1 cellular context compared by ENCODE assay signal in the genomic region with DNA sequence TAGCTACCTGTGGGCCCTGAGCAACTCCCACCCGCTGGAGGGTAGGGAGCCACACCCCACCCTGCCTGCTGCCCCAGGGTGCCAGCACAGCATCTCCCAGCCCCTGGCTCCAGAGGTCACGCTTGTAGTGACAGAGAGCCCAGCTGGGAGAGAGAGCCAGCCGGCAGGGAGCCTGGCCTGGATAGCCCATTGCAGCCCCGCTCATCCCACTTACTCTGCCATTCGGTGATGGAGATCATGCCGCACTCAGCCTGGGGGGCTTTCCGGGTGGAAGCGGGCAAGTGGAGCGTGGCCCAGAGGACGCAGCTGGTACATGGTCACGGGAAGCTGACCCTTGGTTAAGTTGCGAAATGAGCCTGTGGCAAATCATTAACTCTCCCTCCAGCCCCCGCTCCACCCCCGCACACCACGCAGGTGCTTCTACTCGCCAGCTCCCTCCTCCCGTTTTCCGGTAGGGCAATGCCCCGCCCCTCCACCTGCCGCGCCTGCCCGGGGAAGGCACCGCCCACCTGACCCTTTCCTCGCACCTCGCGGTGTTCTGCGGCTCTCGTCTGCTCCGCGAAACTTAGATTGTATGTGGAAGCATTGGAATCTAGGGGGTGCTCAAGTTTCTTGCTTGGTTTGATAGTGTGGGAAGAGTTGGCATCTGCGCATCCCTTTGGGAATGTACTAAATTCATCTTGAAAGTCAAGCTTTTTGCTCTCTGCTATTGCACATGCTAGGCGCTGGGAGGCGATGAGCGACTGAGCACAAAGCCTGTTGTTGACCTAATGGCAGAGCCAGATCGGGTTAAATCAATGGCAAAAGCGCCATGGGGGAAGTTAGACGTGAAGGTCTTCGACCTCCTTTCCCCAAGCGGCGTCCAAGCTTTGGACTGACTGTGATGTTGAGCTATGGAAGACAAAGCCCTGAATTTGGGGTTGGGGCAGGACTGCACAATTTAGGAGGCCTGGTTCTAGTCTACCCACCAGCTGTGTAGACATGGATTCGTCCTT.
TF ChIP-seq lines count a peak whose summit lies in the region.

A gene with protein sequence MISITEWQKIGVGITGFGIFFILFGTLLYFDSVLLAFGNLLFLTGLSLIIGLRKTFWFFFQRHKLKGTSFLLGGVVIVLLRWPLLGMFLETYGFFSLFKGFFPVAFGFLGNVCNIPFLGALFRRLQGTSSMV (minus strand): TSS at position 321 of the 995 bp plus-strand sequence. CDS start 82 bp downstream, at position 239.

TF ChIP-seq in HepG2, 621 proteins besides CTCF, POLR2A, EP300 and RAD21 (continued from another document and continues in another):
- TF ChIP-seq, protein P1, sequence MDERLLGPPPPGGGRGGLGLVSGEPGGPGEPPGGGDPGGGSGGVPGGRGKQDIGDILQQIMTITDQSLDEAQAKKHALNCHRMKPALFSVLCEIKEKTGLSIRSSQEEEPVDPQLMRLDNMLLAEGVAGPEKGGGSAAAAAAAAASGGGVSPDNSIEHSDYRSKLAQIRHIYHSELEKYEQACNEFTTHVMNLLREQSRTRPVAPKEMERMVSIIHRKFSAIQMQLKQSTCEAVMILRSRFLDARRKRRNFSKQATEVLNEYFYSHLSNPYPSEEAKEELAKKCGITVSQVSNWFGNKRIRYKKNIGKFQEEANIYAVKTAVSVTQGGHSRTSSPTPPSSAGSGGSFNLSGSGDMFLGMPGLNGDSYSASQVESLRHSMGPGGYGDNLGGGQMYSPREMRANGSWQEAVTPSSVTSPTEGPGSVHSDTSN (CRISPR knock-in tag; IDR thresholded peaks at IDR 0.05), result no peak
- TF ChIP-seq, protein P2, sequence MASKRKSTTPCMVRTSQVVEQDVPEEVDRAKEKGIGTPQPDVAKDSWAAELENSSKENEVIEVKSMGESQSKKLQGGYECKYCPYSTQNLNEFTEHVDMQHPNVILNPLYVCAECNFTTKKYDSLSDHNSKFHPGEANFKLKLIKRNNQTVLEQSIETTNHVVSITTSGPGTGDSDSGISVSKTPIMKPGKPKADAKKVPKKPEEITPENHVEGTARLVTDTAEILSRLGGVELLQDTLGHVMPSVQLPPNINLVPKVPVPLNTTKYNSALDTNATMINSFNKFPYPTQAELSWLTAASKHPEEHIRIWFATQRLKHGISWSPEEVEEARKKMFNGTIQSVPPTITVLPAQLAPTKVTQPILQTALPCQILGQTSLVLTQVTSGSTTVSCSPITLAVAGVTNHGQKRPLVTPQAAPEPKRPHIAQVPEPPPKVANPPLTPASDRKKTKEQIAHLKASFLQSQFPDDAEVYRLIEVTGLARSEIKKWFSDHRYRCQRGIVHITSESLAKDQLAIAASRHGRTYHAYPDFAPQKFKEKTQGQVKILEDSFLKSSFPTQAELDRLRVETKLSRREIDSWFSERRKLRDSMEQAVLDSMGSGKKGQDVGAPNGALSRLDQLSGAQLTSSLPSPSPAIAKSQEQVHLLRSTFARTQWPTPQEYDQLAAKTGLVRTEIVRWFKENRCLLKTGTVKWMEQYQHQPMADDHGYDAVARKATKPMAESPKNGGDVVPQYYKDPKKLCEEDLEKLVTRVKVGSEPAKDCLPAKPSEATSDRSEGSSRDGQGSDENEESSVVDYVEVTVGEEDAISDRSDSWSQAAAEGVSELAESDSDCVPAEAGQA (IDR thresholded peaks at IDR 0.05; ENCODE audit: low read depth), result no peak; the same call in 1 of the 2 replicates
- TF ChIP-seq, protein P2 (CRISPR knock-in tag; IDR thresholded peaks at IDR 0.05; ENCODE audit: borderline replicate concordance), result 0 out of 2 replicates have a peak, but pooled peaks have one; percentile 45
- TF ChIP-seq HNF4A (CRISPR knock-in tag; IDR thresholded peaks at IDR 0.05) (peak; percentile 60), ETV5 (CRISPR knock-in tag; IDR thresholded peaks at IDR 0.05; ENCODE audit: borderline replicate concordance) (peak; percentile 82), JDP2 (CRISPR knock-in tag; IDR thresholded peaks at IDR 0.05; ENCODE audit: borderline replicate concordance) (no peak; the same call in 1 of the 2 replicates), ZSCAN31 (CRISPR knock-in tag; IDR thresholded peaks at IDR 0.05; ENCODE audit: low read depth) (peak; percentile 83; the same call in 1 of the 2 replicates), ZNF678 (CRISPR knock-in tag; IDR thresholded peaks at IDR 0.05) (peak; percentile 38; the same call in 1 of the 2 replicates), FOXP1 (IDR thresholded peaks at IDR 0.05) (no peak), FOXP1 (CRISPR knock-in tag; IDR thresholded peaks at IDR 0.05) (no peak), HNRNPLL (IDR thresholded peaks at IDR 0.05; ENCODE audit: low read depth, low read length, poor library complexity, severe bottlenecking) (peak; percentile 82), ZNF350 (CRISPR knock-in tag; IDR thresholded peaks at IDR 0.05; ENCODE audit: borderline replicate concordance, low read depth) (peak; percentile 64; the same call in 1 of the 2 replicates), ZNF644 (CRISPR knock-in tag; IDR thresholded peaks at IDR 0.05; ENCODE audit: low read depth) (peak; percentile 72; the same call in 1 of the 2 replicates), ZNF431 (CRISPR knock-in tag; IDR thresholded peaks at IDR 0.05; ENCODE audit: borderline replicate concordance, low read depth) (0 out of 2 replicates have a peak, but pooled peaks have one; percentile 54), BRCA1 (CRISPR knock-in tag; IDR thresholded peaks at IDR 0.05) (peak; percentile 87; the same call in 1 of the 2 replicates), ZNF160 (CRISPR knock-in tag; IDR thresholded peaks at IDR 0.05) (peak; percentile 81)
- TF ChIP-seq, protein P3, sequence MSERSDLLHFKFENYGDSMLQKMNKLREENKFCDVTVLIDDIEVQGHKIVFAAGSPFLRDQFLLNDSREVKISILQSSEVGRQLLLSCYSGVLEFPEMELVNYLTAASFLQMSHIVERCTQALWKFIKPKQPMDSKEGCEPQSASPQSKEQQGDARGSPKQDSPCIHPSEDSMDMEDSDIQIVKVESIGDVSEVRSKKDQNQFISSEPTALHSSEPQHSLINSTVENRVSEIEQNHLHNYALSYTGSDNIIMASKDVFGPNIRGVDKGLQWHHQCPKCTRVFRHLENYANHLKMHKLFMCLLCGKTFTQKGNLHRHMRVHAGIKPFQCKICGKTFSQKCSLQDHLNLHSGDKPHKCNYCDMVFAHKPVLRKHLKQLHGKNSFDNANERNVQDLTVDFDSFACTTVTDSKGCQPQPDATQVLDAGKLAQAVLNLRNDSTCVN (CRISPR knock-in tag; IDR thresholded peaks at IDR 0.05; ENCODE audit: borderline replicate concordance), result 0 out of 2 replicates have a peak, but pooled peaks have one; percentile 20
- TF ChIP-seq, protein P4, sequence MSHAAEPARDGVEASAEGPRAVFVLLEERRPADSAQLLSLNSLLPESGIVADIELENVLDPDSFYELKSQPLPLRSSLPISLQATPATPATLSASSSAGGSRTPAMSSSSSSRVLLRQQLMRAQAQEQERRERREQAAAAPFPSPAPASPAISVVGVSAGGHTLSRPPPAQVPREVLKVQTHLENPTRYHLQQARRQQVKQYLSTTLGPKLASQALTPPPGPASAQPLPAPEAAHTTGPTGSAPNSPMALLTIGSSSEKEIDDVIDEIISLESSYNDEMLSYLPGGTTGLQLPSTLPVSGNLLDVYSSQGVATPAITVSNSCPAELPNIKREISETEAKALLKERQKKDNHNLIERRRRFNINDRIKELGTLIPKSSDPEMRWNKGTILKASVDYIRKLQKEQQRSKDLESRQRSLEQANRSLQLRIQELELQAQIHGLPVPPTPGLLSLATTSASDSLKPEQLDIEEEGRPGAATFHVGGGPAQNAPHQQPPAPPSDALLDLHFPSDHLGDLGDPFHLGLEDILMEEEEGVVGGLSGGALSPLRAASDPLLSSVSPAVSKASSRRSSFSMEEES (CRISPR knock-in tag; IDR thresholded peaks at IDR 0.05), result peak; percentile 92
- TF ChIP-seq, protein P5, sequence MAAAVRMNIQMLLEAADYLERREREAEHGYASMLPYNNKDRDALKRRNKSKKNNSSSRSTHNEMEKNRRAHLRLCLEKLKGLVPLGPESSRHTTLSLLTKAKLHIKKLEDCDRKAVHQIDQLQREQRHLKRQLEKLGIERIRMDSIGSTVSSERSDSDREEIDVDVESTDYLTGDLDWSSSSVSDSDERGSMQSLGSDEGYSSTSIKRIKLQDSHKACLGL (CRISPR knock-in tag; IDR thresholded peaks at IDR 0.05), result peak; percentile 84
- TF ChIP-seq, protein P6, sequence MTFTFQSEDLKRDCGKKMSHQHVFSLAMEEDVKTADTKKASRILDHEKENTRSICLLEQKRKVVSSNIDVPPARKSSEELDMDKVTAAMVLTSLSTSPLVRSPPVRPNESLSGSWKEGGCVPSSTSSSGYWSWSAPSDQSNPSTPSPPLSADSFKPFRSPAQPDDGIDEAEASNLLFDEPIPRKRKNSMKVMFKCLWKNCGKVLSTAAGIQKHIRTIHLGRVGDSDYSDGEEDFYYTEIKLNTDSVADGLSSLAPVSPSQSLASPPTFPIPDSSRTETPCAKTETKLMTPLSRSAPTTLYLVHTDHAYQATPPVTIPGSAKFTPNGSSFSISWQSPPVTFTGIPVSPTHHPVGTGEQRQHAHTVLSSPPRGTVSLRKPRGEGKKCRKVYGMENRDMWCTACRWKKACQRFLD (CRISPR knock-in tag; IDR thresholded peaks at IDR 0.05; ENCODE audit: borderline replicate concordance), result peak; percentile 86; the same call in 1 of the 2 replicates
- TF ChIP-seq, protein P7, sequence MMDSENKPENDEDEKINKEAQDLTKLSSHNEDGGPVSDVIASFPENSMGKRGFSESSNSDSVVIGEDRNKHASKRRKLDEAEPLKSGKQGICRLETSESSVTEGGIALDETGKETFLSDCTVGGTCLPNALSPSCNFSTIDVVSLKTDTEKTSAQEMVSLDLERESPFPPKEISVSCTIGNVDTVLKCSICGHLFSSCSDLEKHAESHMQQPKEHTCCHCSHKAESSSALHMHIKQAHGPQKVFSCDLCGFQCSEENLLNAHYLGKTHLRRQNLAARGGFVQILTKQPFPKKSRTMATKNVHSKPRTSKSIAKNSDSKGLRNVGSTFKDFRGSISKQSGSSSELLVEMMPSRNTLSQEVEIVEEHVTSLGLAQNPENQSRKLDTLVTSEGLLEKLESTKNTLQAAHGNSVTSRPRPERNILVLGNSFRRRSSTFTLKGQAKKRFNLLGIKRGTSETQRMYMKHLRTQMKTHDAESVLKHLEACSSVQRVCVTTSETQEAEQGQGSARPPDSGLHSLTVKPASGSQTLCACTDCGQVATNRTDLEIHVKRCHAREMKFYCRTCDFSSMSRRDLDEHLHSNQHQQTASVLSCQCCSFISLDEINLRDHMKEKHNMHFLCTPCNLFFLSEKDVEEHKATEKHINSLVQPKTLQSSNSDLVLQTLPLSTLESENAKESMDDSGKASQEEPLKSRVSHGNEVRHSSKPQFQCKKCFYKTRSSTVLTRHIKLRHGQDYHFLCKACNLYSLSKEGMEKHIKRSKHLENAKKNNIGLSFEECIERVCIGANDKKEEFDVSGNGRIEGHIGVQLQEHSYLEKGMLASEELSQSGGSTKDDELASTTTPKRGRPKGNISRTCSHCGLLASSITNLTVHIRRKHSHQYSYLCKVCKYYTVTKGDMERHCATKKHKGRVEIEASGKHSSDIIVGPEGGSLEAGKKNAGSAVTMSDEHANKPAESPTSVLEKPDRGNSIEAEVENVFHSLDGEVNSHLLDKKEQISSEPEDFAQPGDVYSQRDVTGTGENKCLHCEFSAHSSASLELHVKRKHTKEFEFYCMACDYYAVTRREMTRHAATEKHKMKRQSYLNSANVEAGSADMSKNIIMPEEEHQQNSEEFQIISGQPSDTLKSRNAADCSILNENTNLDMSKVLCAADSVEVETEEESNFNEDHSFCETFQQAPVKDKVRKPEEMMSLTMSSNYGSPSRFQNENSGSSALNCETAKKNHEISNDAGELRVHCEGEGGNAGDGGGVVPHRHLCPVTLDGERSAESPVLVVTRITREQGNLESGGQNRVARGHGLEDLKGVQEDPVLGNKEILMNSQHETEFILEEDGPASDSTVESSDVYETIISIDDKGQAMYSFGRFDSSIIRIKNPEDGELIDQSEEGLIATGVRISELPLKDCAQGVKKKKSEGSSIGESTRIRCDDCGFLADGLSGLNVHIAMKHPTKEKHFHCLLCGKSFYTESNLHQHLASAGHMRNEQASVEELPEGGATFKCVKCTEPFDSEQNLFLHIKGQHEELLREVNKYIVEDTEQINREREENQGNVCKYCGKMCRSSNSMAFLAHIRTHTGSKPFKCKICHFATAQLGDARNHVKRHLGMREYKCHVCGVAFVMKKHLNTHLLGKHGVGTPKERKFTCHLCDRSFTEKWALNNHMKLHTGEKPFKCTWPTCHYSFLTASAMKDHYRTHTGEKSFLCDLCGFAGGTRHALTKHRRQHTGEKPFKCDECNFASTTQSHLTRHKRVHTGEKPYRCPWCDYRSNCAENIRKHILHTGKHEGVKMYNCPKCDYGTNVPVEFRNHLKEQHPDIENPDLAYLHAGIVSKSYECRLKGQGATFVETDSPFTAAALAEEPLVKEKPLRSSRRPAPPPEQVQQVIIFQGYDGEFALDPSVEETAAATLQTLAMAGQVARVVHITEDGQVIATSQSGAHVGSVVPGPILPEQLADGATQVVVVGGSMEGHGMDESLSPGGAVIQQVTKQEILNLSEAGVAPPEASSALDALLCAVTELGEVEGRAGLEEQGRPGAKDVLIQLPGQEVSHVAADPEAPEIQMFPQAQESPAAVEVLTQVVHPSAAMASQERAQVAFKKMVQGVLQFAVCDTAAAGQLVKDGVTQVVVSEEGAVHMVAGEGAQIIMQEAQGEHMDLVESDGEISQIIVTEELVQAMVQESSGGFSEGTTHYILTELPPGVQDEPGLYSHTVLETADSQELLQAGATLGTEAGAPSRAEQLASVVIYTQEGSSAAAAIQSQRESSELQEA (CRISPR knock-in tag; IDR thresholded peaks at IDR 0.05; ENCODE audit: not compliant biosample characterization), result no peak
- TF ChIP-seq, protein P8, sequence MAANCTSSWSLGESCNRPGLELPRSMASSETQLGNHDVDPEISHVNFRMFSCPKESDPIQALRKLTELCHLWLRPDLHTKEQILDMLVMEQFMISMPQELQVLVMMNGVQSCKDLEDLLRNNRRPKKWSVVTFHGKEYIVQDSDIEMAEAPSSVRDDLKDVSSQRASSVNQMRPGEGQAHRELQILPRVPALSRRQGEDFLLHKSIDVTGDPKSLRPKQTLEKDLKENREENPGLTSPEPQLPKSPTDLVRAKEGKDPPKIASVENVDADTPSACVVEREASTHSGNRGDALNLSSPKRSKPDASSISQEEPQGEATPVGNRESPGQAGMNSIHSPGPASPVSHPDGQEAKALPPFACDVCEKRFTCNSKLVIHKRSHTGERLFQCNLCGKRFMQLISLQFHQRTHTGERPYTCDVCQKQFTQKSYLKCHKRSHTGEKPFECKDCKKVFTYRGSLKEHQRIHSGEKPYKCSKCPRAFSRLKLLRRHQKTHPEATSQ (CRISPR knock-in tag; IDR thresholded peaks at IDR 0.05; ENCODE audit: borderline replicate concordance), result no peak; the same call in 1 of the 2 replicates
- TF ChIP-seq, protein P9, sequence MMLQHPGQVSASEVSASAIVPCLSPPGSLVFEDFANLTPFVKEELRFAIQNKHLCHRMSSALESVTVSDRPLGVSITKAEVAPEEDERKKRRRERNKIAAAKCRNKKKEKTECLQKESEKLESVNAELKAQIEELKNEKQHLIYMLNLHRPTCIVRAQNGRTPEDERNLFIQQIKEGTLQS (CRISPR knock-in tag; IDR thresholded peaks at IDR 0.05), result peak; percentile 24; the same call in 1 of the 2 replicates
